1 cellular context compared by ENCODE assay signal in the genomic region with DNA sequence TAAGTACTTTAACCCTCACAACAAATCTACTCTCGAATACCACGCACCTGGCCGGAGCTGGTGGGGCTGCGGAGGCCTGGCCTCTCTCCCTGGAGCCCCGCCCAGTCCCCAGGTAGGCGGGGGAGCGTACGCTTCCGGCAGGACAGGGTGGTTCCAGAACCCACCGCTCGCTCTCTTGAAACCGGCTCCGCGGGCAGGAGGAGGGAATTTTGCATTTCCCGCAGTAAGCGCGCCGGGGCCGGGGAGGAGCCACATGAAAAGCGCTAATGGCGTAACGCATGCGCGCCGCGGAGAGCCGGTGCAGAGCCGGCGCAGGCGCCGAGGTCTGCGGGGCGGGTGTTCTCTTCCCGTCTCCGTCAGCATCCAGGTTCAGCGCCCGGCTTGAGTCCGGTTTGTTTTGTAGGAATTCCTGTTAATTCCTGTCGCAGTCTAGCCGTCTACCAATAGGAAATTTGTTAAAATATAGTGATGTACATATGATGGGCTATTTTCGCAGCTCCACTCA.
A peak's percentile ranks its signal among the peaks of the same experiment; 100 is the strongest.
TF ChIP-seq lines count a peak whose summit lies in the region.

No MANE protein-coding gene starts in this region.

TF ChIP-seq in HepG2, 621 proteins besides CTCF, POLR2A, EP300 and RAD21 (continued from another document and continues in another):
- TF ChIP-seq, protein P1, sequence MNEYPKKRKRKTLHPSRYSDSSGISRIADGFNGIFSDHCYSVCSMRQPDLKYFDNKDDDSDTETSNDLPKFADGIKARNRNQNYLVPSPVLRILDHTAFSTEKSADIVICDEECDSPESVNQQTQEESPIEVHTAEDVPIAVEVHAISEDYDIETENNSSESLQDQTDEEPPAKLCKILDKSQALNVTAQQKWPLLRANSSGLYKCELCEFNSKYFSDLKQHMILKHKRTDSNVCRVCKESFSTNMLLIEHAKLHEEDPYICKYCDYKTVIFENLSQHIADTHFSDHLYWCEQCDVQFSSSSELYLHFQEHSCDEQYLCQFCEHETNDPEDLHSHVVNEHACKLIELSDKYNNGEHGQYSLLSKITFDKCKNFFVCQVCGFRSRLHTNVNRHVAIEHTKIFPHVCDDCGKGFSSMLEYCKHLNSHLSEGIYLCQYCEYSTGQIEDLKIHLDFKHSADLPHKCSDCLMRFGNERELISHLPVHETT (CRISPR knock-in tag; conservative IDR thresholded peaks at IDR 0.05), result no peak
- TF ChIP-seq ZNF597 (CRISPR knock-in tag; IDR thresholded peaks at IDR 0.05) (no peak), STAG1 (CRISPR knock-in tag; IDR thresholded peaks at IDR 0.05) (no peak), LRRFIP1 (CRISPR knock-in tag; conservative IDR thresholded peaks at IDR 0.05) (no peak), ZNF484 (CRISPR knock-in tag; IDR thresholded peaks at IDR 0.05; ENCODE audit: borderline replicate concordance, low read depth) (no peak), MLLT10 (CRISPR knock-in tag; IDR thresholded peaks at IDR 0.05) (no peak), ZSCAN31 (CRISPR knock-in tag; IDR thresholded peaks at IDR 0.05; ENCODE audit: low read depth) (no peak), ZNF317 (CRISPR knock-in tag; IDR thresholded peaks at IDR 0.05) (no peak), HIVEP1 (CRISPR knock-in tag; IDR thresholded peaks at IDR 0.05) (no peak), U2AF1 (optimal IDR thresholded peaks at IDR 0.05; ENCODE audit: low read depth, low read length) (no peak), ZNF768 (CRISPR knock-in tag; IDR thresholded peaks at IDR 0.05) (0 out of 2 replicates have a peak, but pooled peaks have one; percentile 37), KDM5B (CRISPR knock-in tag; IDR thresholded peaks at IDR 0.05; ENCODE audit: borderline replicate concordance) (no peak), KLF13 (CRISPR knock-in tag; IDR thresholded peaks at IDR 0.05) (0 out of 2 replicates have a peak, but pooled peaks have one; percentile 66), ZNF136 (CRISPR knock-in tag; IDR thresholded peaks at IDR 0.05; ENCODE audit: low read depth) (no peak), ZNF407 (CRISPR knock-in tag; IDR thresholded peaks at IDR 0.05; ENCODE audit: not compliant biosample characterization) (no peak), ZBTB25 (CRISPR knock-in tag; IDR thresholded peaks at IDR 0.05) (no peak), NCOR1 (IDR thresholded peaks at IDR 0.05; ENCODE audit: borderline replicate concordance, low read length) (no peak), HDAC2 (CRISPR knock-in tag; IDR thresholded peaks at IDR 0.05) (peak; percentile 36; the same call in 1 of the 2 replicates), TSC22D2 (CRISPR knock-in tag; IDR thresholded peaks at IDR 0.05; ENCODE audit: borderline replicate concordance) (no peak), ZNF510 (CRISPR knock-in tag; IDR thresholded peaks at IDR 0.05; ENCODE audit: low read depth) (no peak), HDAC6 (IDR thresholded peaks at IDR 0.05; ENCODE audit: low read depth, low read length) (no peak), PHB2 (IDR thresholded peaks at IDR 0.05; ENCODE audit: partially characterized antibody) (no peak), TARDBP (CRISPR knock-in tag; IDR thresholded peaks at IDR 0.05) (no peak), TOPORS (CRISPR knock-in tag; IDR thresholded peaks at IDR 0.05) (no peak), NFYC (CRISPR knock-in tag; IDR thresholded peaks at IDR 0.05) (no peak), ZNF784 (CRISPR knock-in tag; IDR thresholded peaks at IDR 0.05; ENCODE audit: borderline replicate concordance) (no peak), ZNF230 (CRISPR knock-in tag; IDR thresholded peaks at IDR 0.05) (no peak), EZH2 (conservative IDR thresholded peaks at IDR 0.05; ENCODE audit: low read depth, low read length) (no peak), RFXANK (CRISPR knock-in tag; IDR thresholded peaks at IDR 0.05) (no peak), ZZZ3 (CRISPR knock-in tag; IDR thresholded peaks at IDR 0.05; ENCODE audit: borderline replicate concordance) (no peak), ZNF749 (CRISPR knock-in tag; IDR thresholded peaks at IDR 0.05; ENCODE audit: borderline replicate concordance) (no peak), MAFK (conservative IDR thresholded peaks at IDR 0.05 in 1 of 2, IDR thresholded peaks at IDR 0.05 in 1 of 2; ENCODE audit: low read length in 2 of 2) (no peak), HOXA7 (CRISPR knock-in tag; IDR thresholded peaks at IDR 0.05) (no peak), ZNF687 (CRISPR knock-in tag; IDR thresholded peaks at IDR 0.05) (peak; percentile 84)
- TF ChIP-seq, protein P2, sequence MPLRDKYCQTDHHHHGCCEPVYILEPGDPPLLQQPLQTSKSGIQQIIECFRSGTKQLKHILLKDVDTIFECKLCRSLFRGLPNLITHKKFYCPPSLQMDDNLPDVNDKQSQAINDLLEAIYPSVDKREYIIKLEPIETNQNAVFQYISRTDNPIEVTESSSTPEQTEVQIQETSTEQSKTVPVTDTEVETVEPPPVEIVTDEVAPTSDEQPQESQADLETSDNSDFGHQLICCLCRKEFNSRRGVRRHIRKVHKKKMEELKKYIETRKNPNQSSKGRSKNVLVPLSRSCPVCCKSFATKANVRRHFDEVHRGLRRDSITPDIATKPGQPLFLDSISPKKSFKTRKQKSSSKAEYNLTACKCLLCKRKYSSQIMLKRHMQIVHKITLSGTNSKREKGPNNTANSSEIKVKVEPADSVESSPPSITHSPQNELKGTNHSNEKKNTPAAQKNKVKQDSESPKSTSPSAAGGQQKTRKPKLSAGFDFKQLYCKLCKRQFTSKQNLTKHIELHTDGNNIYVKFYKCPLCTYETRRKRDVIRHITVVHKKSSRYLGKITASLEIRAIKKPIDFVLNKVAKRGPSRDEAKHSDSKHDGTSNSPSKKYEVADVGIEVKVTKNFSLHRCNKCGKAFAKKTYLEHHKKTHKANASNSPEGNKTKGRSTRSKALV (CRISPR knock-in tag; IDR thresholded peaks at IDR 0.05), result no peak
